13 cellular contexts compared by ENCODE assay signal in genomic region chr20:5039255-5039657, GRCh38. TPM values are rescaled to one million over a fixed set of nuclear protein-coding genes. Genes with fewer than 3 reads are reported as not detected.
DNase-seq lines count a peak whose midpoint lies in the region; FAIRE-seq and TF ChIP-seq lines count a peak whose summit lies in the region.
"Had no signal": no experiment of that assay in that cellular context is flagged by ENCODE, and none has a peak within 500 bp of the region (broad histone marks: within the 10 kb centered on the region; RNA-seq: fewer than 3 reads in every experiment).

No MANE protein-coding gene starts in this region.

- no peak for TF ChIP-seq CTCF in testis (IDR thresholded peaks at IDR 0.05)

- FAIRE-seq in GM12891 (lab: Jason Lieb, UNC), result no peak

- H3K4me3 ChIP-seq in testis (no peak overlapping the region), GM23248 (no peak overlapping the region)
- H3K4me3 ChIP-seq: BLaER1, dorsolateral prefrontal cortex, transverse colon had no signal

- no peak overlapping the region for H2AFZ ChIP-seq in GM23248

- H3K27ac ChIP-seq in testis, result no peak overlapping the region
- H3K27ac ChIP-seq in GM23248, result no peak overlapping the region
- H3K27ac ChIP-seq: BLaER1, dorsolateral prefrontal cortex, foreskin keratinocyte, transverse colon had no signal

- H3K27me3 ChIP-seq in testis (no peaks in the 10 kb centered on the region), GM23248 (replicated peaks; ENCODE audit: insufficient read depth) (no peaks in the 10 kb centered on the region)
- H3K27me3 ChIP-seq: BLaER1, dorsolateral prefrontal cortex, foreskin keratinocyte, transverse colon had no signal

- H3K36me3 ChIP-seq in testis (ENCODE audit: low read depth, missing control alignments) (no peaks in the 10 kb centered on the region), GM23248 (ENCODE audit: low read depth) (no peaks in the 10 kb centered on the region)
- H3K36me3 ChIP-seq: BLaER1, transverse colon had no signal

- H3K4me1 ChIP-seq in testis, result no peaks in the 10 kb centered on the region
- H3K4me1 ChIP-seq in GM23248 (ENCODE audit: insufficient read depth), result peaks cover 9% of the 10 kb centered on the region; the same call in 1 of the 2 replicates
- H3K4me1 ChIP-seq: foreskin keratinocyte, transverse colon had no signal

- H4K20me1 ChIP-seq in GM23248 (ENCODE audit: insufficient read depth), result no peaks in the 10 kb centered on the region
- H4K20me1 ChIP-seq: BLaER1 had no signal

- H3K79me2 ChIP-seq in GM23248 (ENCODE audit: insufficient read depth), result no peaks in the 10 kb centered on the region

- no peaks in the 10 kb centered on the region for H3K9me3 ChIP-seq in testis
- no peaks in the 10 kb centered on the region for H3K9me3 ChIP-seq in GM23248 (ENCODE audit: low read depth)
- H3K9me3 ChIP-seq: BLaER1, transverse colon had no signal

- intact Hi-C loops in testis (cut with DNase I; ENCODE audit: low total_unique reads), result no loop called here

- 72 to 79% methylated on average over 8 of the region's 8 CpGs for WGBS in testis, 2 donors
- 68 to 70% methylated on average over 8 of the region's 8 CpGs for WGBS in GM23248 (ENCODE audit: low coverage in 1 of 2, low lambda C conversion rate in 2 of 2, missing lambda C conversion rate in 2 of 2), 2 experiments

- DNase-seq in GM12891 (ENCODE audit: insufficient read length, low spot score) (no peak), MV-4-11 (lab: John Stamatoyannopoulos, UW) (peak; percentile 9), DMS53 (lab: John Stamatoyannopoulos, UW) (no peak), testis (no peak), GM23248 (no peak), NCI-H2171 (lab: John Stamatoyannopoulos, UW) (no peak)
- peak; percentile 13 for DNase-seq in activated T-helper 9 cell treated with anti-CD3 and anti-CD28 coated beads, Interleukin-2, amount 50 U/mL, for 16 hours (ENCODE audit: low read depth)
- peak; percentile 19 for DNase-seq in stimulated activated CD4-positive, alpha-beta T cell treated with anti-CD3 and anti-CD28 coated beads, Interleukin-4, amount 100 ng/mL, for 1 hour
- DNase-seq: dorsolateral prefrontal cortex, foreskin keratinocyte, NCI-H2029, transverse colon had no signal

- H3K9ac ChIP-seq in GM23248, result no peak overlapping the region
- H3K9ac ChIP-seq: BLaER1 had no signal

- no peaks in the 10 kb centered on the region for H3K9me2 ChIP-seq in GM23248 (ENCODE audit: insufficient read depth)

- TF ChIP-seq POLR2A in GM12891 (IDR thresholded peaks at IDR 0.05; ENCODE audit: low read depth, low read length) (no peak), testis (IDR thresholded peaks at IDR 0.05) (no peak)

- H3F3A ChIP-seq in GM23248 (ENCODE audit: insufficient read depth), result peaks cover 8% of the 10 kb centered on the region

- H3K4me2 ChIP-seq in GM23248 (ENCODE audit: unreplicated experiment), result no peak overlapping the region
- H3K4me2 ChIP-seq: BLaER1 had no signal

- in situ Hi-C loops in GM23248 (cut with MboI), result no loop called here

TF ChIP-seq in GM12891, 5 proteins besides CTCF, POLR2A, EP300 and RAD21:
- no peak for TF ChIP-seq PAX5 (IDR thresholded peaks at IDR 0.05; ENCODE audit: insufficient read depth, low read length, severe bottlenecking)
- 0 out of 2 replicates have a peak, but pooled peaks have one; percentile 42 for TF ChIP-seq POU2F2 (IDR thresholded peaks at IDR 0.05; ENCODE audit: low read depth, low read length)

RNA-seq across cellular contexts. Expression of gene SLC23A2, which starts 37.9 kb away (rescaled TPM):
- polyA plus RNA-seq in GM12891 (2012; ENCODE audit: low read depth, missing spikeins), result 9.8 TPM
- total RNA-seq in testis, result 10 to 100 TPM; 40.7 to 49.3 TPM
- 23.6 TPM for polyA plus RNA-seq in testis (ENCODE audit: insufficient read depth, low read depth, low replicate concordance)
- 9.6 and 11.0 TPM in 2 replicates for total RNA-seq in GM23248 (2014; rRNA removed; shearing (Covaris generic))
- 5.8 and 5.9 TPM in 2 replicates for polyA plus RNA-seq in GM23248 (2016; fragmentation: Nextera tagmentation; extraction: Ambion mirVana)

Comparison
In these comparisons a context has a peak if more than half of its experiments do, and no peak if none do; other contexts are left out.
1. DNase-seq: peak in MV-4-11 (single experiment), activated T-helper 9 cell treated with anti-CD3 and anti-CD28 coated beads, Interleukin-2, amount 50 U/mL, for 16 hours (single experiment) and stimulated activated CD4-positive, alpha-beta T cell treated with anti-CD3 and anti-CD28 coated beads, Interleukin-4, amount 100 ng/mL, for 1 hour (single experiment); none in GM12891 (single experiment), DMS53 (single experiment), testis (single experiment), GM23248 (single experiment) and NCI-H2171 (single experiment).